ENCODE assay signal across 1 cellular context in the genomic region with DNA sequence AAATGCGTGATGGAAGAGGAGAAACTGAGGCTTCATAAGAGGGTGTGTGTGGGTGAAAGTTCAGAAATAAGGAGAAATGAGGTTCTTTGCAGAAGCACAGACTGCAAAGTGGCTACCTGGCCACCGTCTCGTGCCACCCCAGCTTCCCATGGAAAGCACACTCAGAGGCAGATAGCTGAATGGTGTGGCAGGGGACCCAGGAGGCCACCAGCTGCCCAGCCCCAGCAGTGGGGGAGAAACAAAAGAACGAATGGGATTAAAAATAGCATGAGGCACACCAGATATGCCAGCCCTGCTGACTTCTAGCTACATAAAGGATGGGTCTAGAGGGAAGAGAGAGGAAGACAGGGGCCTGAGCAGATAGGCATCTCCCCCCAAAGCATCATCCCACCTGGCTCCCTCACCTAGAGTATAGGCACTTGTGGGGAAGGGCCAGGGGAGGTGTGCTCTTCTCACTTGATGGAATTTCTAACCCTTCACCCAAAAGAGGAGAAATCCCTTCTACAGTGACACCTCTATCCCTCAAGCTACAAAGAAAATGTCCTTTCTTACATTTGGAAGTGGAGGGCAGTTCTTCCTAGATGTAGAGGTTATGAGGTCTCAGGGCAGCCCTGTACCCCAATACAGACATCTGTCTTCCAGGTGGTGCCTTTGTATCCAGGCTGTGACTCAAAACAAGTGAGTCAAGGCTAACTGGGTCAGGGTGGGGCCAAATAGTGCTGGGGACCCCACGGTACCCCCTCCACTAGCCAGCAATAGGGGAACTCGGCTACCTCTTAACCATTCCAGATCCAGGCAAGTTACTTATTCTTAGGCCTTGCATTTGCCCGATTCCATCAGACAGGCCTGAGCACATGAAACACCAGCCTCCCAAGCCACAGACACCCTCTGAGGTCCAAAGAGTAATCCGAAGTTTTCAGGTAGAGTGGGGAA.
TF ChIP-seq lines count a peak whose summit lies in the region.

No MANE protein-coding gene starts in this region.

TF ChIP-seq in GM23338, 12 proteins besides CTCF, POLR2A, EP300 and RAD21 (continued from another document):
- TF ChIP-seq POLR2AphosphoS5 (IDR thresholded peaks at IDR 0.05; ENCODE audit: low read depth) (no peak), EZH2 (IDR thresholded peaks at IDR 0.05; ENCODE audit: low read depth, unreplicated experiment) (no peak), CREB1 (CRISPR knock-in tag; IDR thresholded peaks at IDR 0.05; ENCODE audit: low read depth) (no peak), REST (IDR thresholded peaks at IDR 0.05; ENCODE audit: unreplicated experiment) (no peak), NANOG (IDR thresholded peaks at IDR 0.05; ENCODE audit: borderline replicate concordance) (no peak), ZNF331 (CRISPR knock-in tag; IDR thresholded peaks at IDR 0.05; ENCODE audit: low read depth) (no peak), EZH2phosphoT487 (IDR thresholded peaks at IDR 0.05; ENCODE audit: unreplicated experiment) (no peak)
